Comparison of ENCODE assay signal across 8 cellular contexts in the genomic region with DNA sequence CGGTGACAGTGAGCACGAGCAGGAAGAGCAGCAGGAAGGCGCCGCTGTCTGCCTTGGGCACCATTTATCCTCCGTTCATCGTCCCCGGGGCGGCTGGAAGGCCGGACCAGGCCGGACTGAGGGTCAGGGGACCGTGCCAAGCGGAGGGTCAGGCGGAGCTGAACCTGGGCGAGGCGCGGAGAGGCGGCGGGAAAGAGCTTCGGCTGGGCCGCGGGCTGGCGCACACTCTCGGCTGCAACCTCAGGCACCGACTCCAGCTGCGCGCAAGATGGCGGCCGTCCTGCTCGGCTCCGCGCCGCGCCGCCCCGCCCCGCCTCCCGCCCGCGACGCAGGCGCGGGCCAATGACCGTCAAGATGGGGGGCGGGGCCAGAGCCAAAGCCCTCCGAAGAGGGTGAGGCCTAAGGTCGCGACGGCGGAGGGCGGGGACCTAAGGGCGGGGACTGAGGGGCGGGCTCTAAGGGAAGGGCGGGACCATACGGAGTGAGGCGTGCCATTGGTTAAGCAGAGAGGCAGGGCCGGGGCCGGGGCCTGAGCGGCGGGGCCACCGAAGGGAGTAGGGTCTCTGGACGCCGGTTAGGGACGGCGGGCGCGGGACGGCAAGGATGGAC. TPM values are rescaled to one million over a fixed set of nuclear protein-coding genes. Genes with fewer than 3 reads are reported as not detected.
DNase-seq lines count a peak whose midpoint lies in the region; TF ChIP-seq lines count a peak whose summit lies in the region.

A gene with protein sequence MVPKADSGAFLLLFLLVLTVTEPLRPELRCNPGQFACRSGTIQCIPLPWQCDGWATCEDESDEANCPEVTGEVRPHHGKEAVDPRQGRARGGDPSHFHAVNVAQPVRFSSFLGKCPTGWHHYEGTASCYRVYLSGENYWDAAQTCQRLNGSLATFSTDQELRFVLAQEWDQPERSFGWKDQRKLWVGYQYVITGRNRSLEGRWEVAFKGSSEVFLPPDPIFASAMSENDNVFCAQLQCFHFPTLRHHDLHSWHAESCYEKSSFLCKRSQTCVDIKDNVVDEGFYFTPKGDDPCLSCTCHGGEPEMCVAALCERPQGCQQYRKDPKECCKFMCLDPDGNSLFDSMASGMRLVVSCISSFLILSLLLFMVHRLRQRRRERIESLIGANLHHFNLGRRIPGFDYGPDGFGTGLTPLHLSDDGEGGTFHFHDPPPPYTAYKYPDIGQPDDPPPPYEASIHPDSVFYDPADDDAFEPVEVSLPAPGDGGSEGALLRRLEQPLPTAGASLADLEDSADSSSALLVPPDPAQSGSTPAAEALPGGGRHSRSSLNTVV (minus strand): TSS at position 270 of the 609 bp plus-strand sequence. CDS start 206 bp downstream, at position 64.

- H2BK120ac ChIP-seq in H9 (ENCODE audit: low read depth, low read length, poor library complexity, severe bottlenecking) = no peak within 1 kb of the TSS

- H3K27me3 ChIP-seq in H9 (ENCODE audit: insufficient read depth, low read length) (no peaks in the 10 kb centered on the region), MM.1S (replicated peaks; ENCODE audit: insufficient read depth, low read length) (peaks cover 9% of the 10 kb centered on the region; the same call in 1 of the 2 replicates)

- H4K8ac ChIP-seq in H9 (replicated peaks; ENCODE audit: insufficient read length, low read depth, low read length) = no peak within 1 kb of the TSS

- H3K23ac ChIP-seq in H9 (ENCODE audit: insufficient read length, low read depth, low read length) = no peak within 1 kb of the TSS

- peak within 1 kb of the TSS; percentile 72 for H3K9ac ChIP-seq in H9 (ENCODE audit: extremely low read depth, insufficient read length, low read length)
- peak within 1 kb of the TSS; percentile 94 for H3K9ac ChIP-seq in MM.1S (ENCODE audit: low read length)

- TF ChIP-seq CTCF in H9 (conservative IDR thresholded peaks at IDR 0.05) (no peak), MM.1S (IDR thresholded peaks at IDR 0.05; ENCODE audit: low read length) (no peak), fibroblast of the aortic adventitia (IDR thresholded peaks at IDR 0.05; ENCODE audit: insufficient read depth, low read length) (no peak), nephron progenitor cell (IDR thresholded peaks at IDR 0.05) (no peak)

- peaks cover 11% of the 10 kb centered on the region for H3K79me1 ChIP-seq in H9 (ENCODE audit: insufficient read depth, low read depth, low read length, poor library complexity, severe bottlenecking)

- peaks cover 10% of the 10 kb centered on the region; the same call in 1 of the 2 replicates for H3F3A ChIP-seq in MM.1S (ENCODE audit: insufficient read depth, low read length)

- no CpG with 5 or more reads among the region's 67 CpGs for WGBS in H9 (ENCODE audit: extremely low coverage, insufficient read length, low lambda C conversion rate)

- peak within 1 kb of the TSS; percentile 90 for H3K4me2 ChIP-seq in H9 (ENCODE audit: insufficient read depth, insufficient read length, low read length)
- H3K4me2 ChIP-seq in MM.1S (ENCODE audit: low read depth, low read length) = peak within 1 kb of the TSS; percentile 80

- H2BK20ac ChIP-seq in H9 (ENCODE audit: low read depth, low read length, poor library complexity, severe bottlenecking) = no peak within 1 kb of the TSS

- H2AFZ ChIP-seq in H9 (ENCODE audit: low read length) = no peak within 1 kb of the TSS
- peak within 1 kb of the TSS; percentile 98 for H2AFZ ChIP-seq in MM.1S (ENCODE audit: low read length)

- H3K23me2 ChIP-seq in H9 (ENCODE audit: insufficient read length, low read depth, low read length, poor library complexity, severe bottlenecking) = peaks cover 9% of the 10 kb centered on the region

- peak within 1 kb of the TSS; percentile 74 to 97 (median 92); a peak in 5 of 7 replicates for H3K27ac Mint-ChIP-seq in H9
- peak within 1 kb of the TSS; percentile 79 for H3K27ac Mint-ChIP-seq in nephron progenitor cell
- H3K27ac Mint-ChIP-seq in stimulated activated naive CD8-positive, alpha-beta T cell treated with anti-CD3 and anti-CD28 coated beads, Interleukin-15, Interleukin-2, amounts not matched to agents 100 ng/mL and 50 ng/mL, for 24 hours = peak within 1 kb of the TSS; percentile 63

- H3K4me3 Mint-ChIP-seq in H9 (peak within 1 kb of the TSS; percentile 83 to 93), nephron progenitor cell (peak within 1 kb of the TSS; percentile 92)
- H3K4me3 Mint-ChIP-seq in stimulated activated naive CD8-positive, alpha-beta T cell treated with anti-CD3 and anti-CD28 coated beads, Interleukin-15, Interleukin-2, amounts not matched to agents 100 ng/mL and 50 ng/mL, for 24 hours = peak within 1 kb of the TSS; percentile 93

- no peak within 1 kb of the TSS for H2AK5ac ChIP-seq in H9 (ENCODE audit: insufficient read length, low read length)

- peak within 1 kb of the TSS; percentile 83 for H3K18ac ChIP-seq in H9 (ENCODE audit: insufficient read length, low read depth, low read length)

- H4K5ac ChIP-seq in H9 (ENCODE audit: insufficient read length, low read depth, low read length) = no peak within 1 kb of the TSS

- H3K27ac ChIP-seq in H9 (ENCODE audit: insufficient read length, low read depth, low read length) = no peak within 1 kb of the TSS
- H3K27ac ChIP-seq in MM.1S (ENCODE audit: low read length) = peak within 1 kb of the TSS; percentile 66

- H2BK15ac ChIP-seq in H9 (ENCODE audit: low read depth, low read length) = no peak within 1 kb of the TSS

- peaks cover 18% of the 10 kb centered on the region for H3K27me3 Mint-ChIP-seq in H9 (ENCODE audit: low read depth)
- peaks cover 22% of the 10 kb centered on the region for H3K27me3 Mint-ChIP-seq in nephron progenitor cell (ENCODE audit: low read depth, poor library complexity)
- H3K27me3 Mint-ChIP-seq in stimulated activated naive CD8-positive, alpha-beta T cell treated with anti-CD3 and anti-CD28 coated beads, Interleukin-15, Interleukin-2, amounts not matched to agents 100 ng/mL and 50 ng/mL, for 24 hours = no peaks in the 10 kb centered on the region

- no peak within 1 kb of the TSS for H3K4ac ChIP-seq in H9 (ENCODE audit: low read depth, low read length)

- no peak within 1 kb of the TSS for H2BK5ac ChIP-seq in H9 (ENCODE audit: insufficient read length, low read length)

- H3K4me1 Mint-ChIP-seq in H9 (peaks cover 23 to 26% of the 10 kb centered on the region in 2 experiments), nephron progenitor cell (peaks cover 33% of the 10 kb centered on the region)
- H3K4me1 Mint-ChIP-seq in stimulated activated naive CD8-positive, alpha-beta T cell treated with anti-CD3 and anti-CD28 coated beads, Interleukin-15, Interleukin-2, amounts not matched to agents 100 ng/mL and 50 ng/mL, for 24 hours (ENCODE audit: low read depth) = peaks cover 52% of the 10 kb centered on the region

- peak within 1 kb of the TSS; percentile 99 for H3K4me3 ChIP-seq in MM.1S (ENCODE audit: low read length)
- H3K4me3 ChIP-seq in fibroblast of the aortic adventitia (ENCODE audit: low read depth, low read length) = peak within 1 kb of the TSS; percentile 94

- no peak within 1 kb of the TSS for H4K91ac ChIP-seq in H9 (ENCODE audit: insufficient read length, low read depth, low read length)

- peaks cover 0 to 4% (median 3%) of the 10 kb centered on the region in 3 experiments; a peak in 3 of 7 replicates for H3K36me3 Mint-ChIP-seq in H9 (ENCODE audit: insufficient read depth in 1 of 3, low read depth in 3 of 3)
- no peaks in the 10 kb centered on the region for H3K36me3 Mint-ChIP-seq in nephron progenitor cell (ENCODE audit: low read depth)
- peaks cover 4% of the 10 kb centered on the region for H3K36me3 Mint-ChIP-seq in stimulated activated naive CD8-positive, alpha-beta T cell treated with anti-CD3 and anti-CD28 coated beads, Interleukin-15, Interleukin-2, amounts not matched to agents 100 ng/mL and 50 ng/mL, for 24 hours (ENCODE audit: low read depth)

- DNase-seq in ELF-1 (ENCODE audit: low read depth, low spot score) (peak; percentile 94), H9 (peak; percentile 98), MM.1S (peak; percentile 96), SHP77 treated with DMSO at 0.1 percent for 48 hours (lab: John Stamatoyannopoulos, UW) (peak; percentile 71), fibroblast of the aortic adventitia (ENCODE audit: low read depth) (peak; percentile 94), nephron progenitor cell (peak; percentile 98)
- DNase-seq in activated effector memory CD4-positive, alpha-beta T cell treated with anti-CD3 and anti-CD28 coated beads, Interleukin-2, amount 50 U/mL, for 16 hours = peak; percentile 98

- H3K9me3 ChIP-seq in H9 (ENCODE audit: control insufficient read depth, low read depth, low read length) (no peaks in the 10 kb centered on the region), MM.1S (replicated peaks; ENCODE audit: insufficient read depth, low read length) (no peaks in the 10 kb centered on the region)

- H3K9me2 ChIP-seq in MM.1S (replicated peaks; ENCODE audit: insufficient read depth, low read length) = no peaks in the 10 kb centered on the region

- no peak within 1 kb of the TSS for H3T11ph ChIP-seq in H9 (ENCODE audit: low read length)

- peaks cover 25% of the 10 kb centered on the region; the same call in 1 of the 2 replicates for H3K79me2 ChIP-seq in H9 (ENCODE audit: insufficient read depth, low read length)
- peaks cover 49% of the 10 kb centered on the region for H3K79me2 ChIP-seq in MM.1S (ENCODE audit: low read length)

- no peaks in the 10 kb centered on the region for H3K36me3 ChIP-seq in MM.1S (replicated peaks; ENCODE audit: insufficient read depth, low read length)

- no peak within 1 kb of the TSS for H3K56ac ChIP-seq in H9 (ENCODE audit: insufficient read length, low read depth, low read length)

- H3K14ac ChIP-seq in H9 (ENCODE audit: insufficient read depth, low read length) = peak within 1 kb of the TSS; percentile 90

- H3K4me1 ChIP-seq in H9 (ENCODE audit: insufficient read depth, low read length) (peaks cover 3% of the 10 kb centered on the region; the same call in 1 of the 2 replicates), MM.1S (ENCODE audit: low read length) (peaks cover 36% of the 10 kb centered on the region)

- H3K9me3 Mint-ChIP-seq in H9 (no peaks in the 10 kb centered on the region; a peak in 3 of 5 replicates), nephron progenitor cell (no peaks in the 10 kb centered on the region)
- no peaks in the 10 kb centered on the region for H3K9me3 Mint-ChIP-seq in stimulated activated naive CD8-positive, alpha-beta T cell treated with anti-CD3 and anti-CD28 coated beads, Interleukin-15, Interleukin-2, amounts not matched to agents 100 ng/mL and 50 ng/mL, for 24 hours

- H4K20me1 ChIP-seq in H9 (ENCODE audit: control insufficient read depth, insufficient read depth, insufficient read length) = no peaks in the 10 kb centered on the region
- peaks cover 20% of the 10 kb centered on the region for H4K20me1 ChIP-seq in MM.1S (ENCODE audit: insufficient read depth, low read length)

- H2BK12ac ChIP-seq in H9 (ENCODE audit: insufficient read length, low read depth, low read length) = no peak within 1 kb of the TSS

RNA-seq across cellular contexts. Expression of the gene that starts here (rescaled TPM):
- total RNA-seq in H9 (2021) = 47.2 and 50.7 TPM in 2 replicates
- 29.2 and 42.7 TPM in 2 replicates for total RNA-seq in fibroblast of the aortic adventitia (ENCODE audit: low replicate concordance)
